In the genomic region with DNA sequence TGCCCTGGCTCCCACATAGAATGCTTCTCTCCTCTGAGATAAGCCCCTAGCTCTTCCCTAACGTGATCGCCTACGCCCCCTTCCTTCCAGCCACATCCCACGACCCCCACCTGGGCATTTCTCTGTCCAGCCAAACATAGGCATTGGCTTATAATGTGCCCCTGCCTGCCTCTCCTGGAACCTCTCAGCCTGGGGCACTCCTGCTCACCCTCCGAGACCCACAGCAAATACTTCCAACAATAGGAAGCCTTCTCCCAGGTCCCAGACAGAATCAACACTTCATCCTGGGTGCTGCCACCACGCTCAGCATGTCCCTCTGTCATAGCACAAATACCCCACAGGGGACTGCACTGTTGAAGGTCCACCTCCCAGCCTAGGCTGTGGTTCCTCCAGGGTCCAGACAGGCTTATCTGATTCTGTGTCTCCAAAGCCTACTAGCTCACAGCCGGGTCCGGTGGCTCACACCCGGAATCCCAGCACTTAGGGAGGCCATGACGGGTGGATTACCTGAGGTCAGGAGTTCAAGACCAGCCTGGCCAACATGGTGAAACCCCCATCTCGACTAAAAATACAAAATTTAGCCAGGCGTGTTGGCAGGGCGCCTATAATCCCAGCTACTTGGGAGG, we compare ENCODE assay signal across 14 cellular contexts. TPM values are rescaled to one million over a fixed set of nuclear protein-coding genes. Genes with fewer than 3 reads are reported as not detected.
DNase-seq lines count a peak whose midpoint lies in the region; ATAC-seq and TF ChIP-seq lines count a peak whose summit lies in the region.
"Had no signal": no experiment of that assay in that cellular context is flagged by ENCODE, and none has a peak within 500 bp of the region (broad histone marks: within the 10 kb centered on the region; RNA-seq: fewer than 3 reads in every experiment).

No MANE protein-coding gene starts in this region.

- no peak for TF ChIP-seq CTCF in vagina (IDR thresholded peaks at IDR 0.05)

- H3K4me3 ChIP-seq in vagina = no peak overlapping the region
- H3K4me3 ChIP-seq in aorta (ENCODE audit: low read length in 2 of 2) = no peak overlapping the region
- H3K4me3 ChIP-seq: gastroesophageal sphincter had no signal

- no peaks in the 10 kb centered on the region for H3K9me3 Mint-ChIP-seq in stimulated activated naive CD8-positive, alpha-beta T cell treated with anti-CD3 and anti-CD28 coated beads, Interleukin-15, Interleukin-2, amounts not matched to agents 100 ng/mL and 50 ng/mL, for 24 hours
- no peaks in the 10 kb centered on the region for H3K9me3 Mint-ChIP-seq in activated CD8-positive, alpha-beta memory T cell treated with anti-CD3 and anti-CD28 coated beads, Interleukin-2, amount 10 ng/mL, durations not matched to agents 7 days and 5 days (ENCODE audit: low read depth)

- H3K27me3 ChIP-seq in vagina (no peaks in the 10 kb centered on the region), aorta (ENCODE audit: control insufficient read depth in 1 of 2, insufficient read depth in 2 of 2, low read length in 1 of 2) (no peaks in the 10 kb centered on the region)

- peaks cover 7% of the 10 kb centered on the region for H3K27me3 Mint-ChIP-seq in stimulated activated naive CD8-positive, alpha-beta T cell treated with anti-CD3 and anti-CD28 coated beads, Interleukin-15, Interleukin-2, amounts not matched to agents 100 ng/mL and 50 ng/mL, for 24 hours
- peaks cover 11% of the 10 kb centered on the region for H3K27me3 Mint-ChIP-seq in activated CD8-positive, alpha-beta memory T cell treated with anti-CD3 and anti-CD28 coated beads, Interleukin-2, amount 10 ng/mL, durations not matched to agents 7 days and 5 days

- no peak for TF ChIP-seq POLR2A in vagina (IDR thresholded peaks at IDR 0.05)

- H3K27ac ChIP-seq in vagina (no peak overlapping the region), aorta (ENCODE audit: low read depth in 1 of 2, low read length in 2 of 2) (no peak overlapping the region)
- H3K27ac ChIP-seq: gastroesophageal sphincter had no signal

- ATAC-seq in stimulated activated naive CD8-positive, alpha-beta T cell treated with anti-CD3 and anti-CD28 coated beads, Interleukin-15, Interleukin-2, amounts not matched to agents 100 U/mL and 50 U/mL, for 24 hours = no peak
- ATAC-seq in activated CD8-positive, alpha-beta memory T cell treated with anti-CD3 and anti-CD28 coated beads, Interleukin-2, amount 10 ng/mL, durations not matched to agents 7 days and 5 days = no peak
- ATAC-seq in left lobe of liver (no peak), HG02623 (IDR thresholded peaks at IDR 0.05; ENCODE audit: unreplicated experiment) (no peak), aorta (ENCODE audit: low FRiP score) (no peak), GM21526 (IDR thresholded peaks at IDR 0.05; ENCODE audit: low FRiP score, unreplicated experiment) (no peak)

- no peaks in the 10 kb centered on the region for H3K4me1 ChIP-seq in vagina
- H3K4me1 ChIP-seq in aorta (ENCODE audit: control insufficient read depth in 1 of 2, insufficient read depth in 2 of 2, low read length in 2 of 2) = no peaks in the 10 kb centered on the region
- H3K4me1 ChIP-seq: gastroesophageal sphincter had no signal

- peak overlapping the region; percentile 59 for H3K27ac Mint-ChIP-seq in stimulated activated naive CD8-positive, alpha-beta T cell treated with anti-CD3 and anti-CD28 coated beads, Interleukin-15, Interleukin-2, amounts not matched to agents 100 ng/mL and 50 ng/mL, for 24 hours
- peak overlapping the region; percentile 87 for H3K27ac Mint-ChIP-seq in activated CD8-positive, alpha-beta memory T cell treated with anti-CD3 and anti-CD28 coated beads, Interleukin-2, amount 10 ng/mL, durations not matched to agents 7 days and 5 days

- peaks cover 50% of the 10 kb centered on the region for H3K4me1 Mint-ChIP-seq in stimulated activated naive CD8-positive, alpha-beta T cell treated with anti-CD3 and anti-CD28 coated beads, Interleukin-15, Interleukin-2, amounts not matched to agents 100 ng/mL and 50 ng/mL, for 24 hours (ENCODE audit: low read depth)
- peaks cover 63% of the 10 kb centered on the region for H3K4me1 Mint-ChIP-seq in activated CD8-positive, alpha-beta memory T cell treated with anti-CD3 and anti-CD28 coated beads, Interleukin-2, amount 10 ng/mL, durations not matched to agents 7 days and 5 days

- 76% methylated on average over 13 of the region's 13 CpGs for WGBS in aorta, 2 donors

- CTCF ChIA-PET in activated CD8-positive, alpha-beta memory T cell treated with anti-CD3 and anti-CD28 coated beads, Interleukin-2, amount 10 ng/mL, durations not matched to agents 7 days and 5 days (lab: Charles Lee) = interaction anchor here (0.7 to 12.2 kb wide), 46 partner anchors 8 to 626 kb away, joined by 3 to 346 read pairs (median 6); a partner anchor contains a TSS

- H3K4me3 Mint-ChIP-seq in stimulated activated naive CD8-positive, alpha-beta T cell treated with anti-CD3 and anti-CD28 coated beads, Interleukin-15, Interleukin-2, amounts not matched to agents 100 ng/mL and 50 ng/mL, for 24 hours = no peak overlapping the region
- H3K4me3 Mint-ChIP-seq in activated CD8-positive, alpha-beta memory T cell treated with anti-CD3 and anti-CD28 coated beads, Interleukin-2, amount 10 ng/mL, durations not matched to agents 7 days and 5 days = no peak overlapping the region

- DNase-seq in stimulated activated naive CD8-positive, alpha-beta T cell treated with anti-CD3 and anti-CD28 coated beads, Interleukin-15, Interleukin-2, amounts not matched to agents 100 U/mL and 50 U/mL, for 24 hours = no peak
- DNase-seq in activated CD8-positive, alpha-beta memory T cell treated with anti-CD3 and anti-CD28 coated beads, Interleukin-2, amount 10 ng/mL, durations not matched to agents 7 days and 5 days = no peak
- peak; percentile 46 for DNase-seq in left lobe of liver (ENCODE audit: low spot score)
- DNase-seq in vagina (ENCODE audit: extremely low spot score in 2 of 2) = peak; percentile 58 to 83
- DNase-seq in aorta = no peak
- DNase-seq: SIG-M5 had no signal

- no peaks in the 10 kb centered on the region for H3K36me3 Mint-ChIP-seq in stimulated activated naive CD8-positive, alpha-beta T cell treated with anti-CD3 and anti-CD28 coated beads, Interleukin-15, Interleukin-2, amounts not matched to agents 100 ng/mL and 50 ng/mL, for 24 hours (ENCODE audit: low read depth)
- no peaks in the 10 kb centered on the region for H3K36me3 Mint-ChIP-seq in activated CD8-positive, alpha-beta memory T cell treated with anti-CD3 and anti-CD28 coated beads, Interleukin-2, amount 10 ng/mL, durations not matched to agents 7 days and 5 days

- no peaks in the 10 kb centered on the region for H3K36me3 ChIP-seq in vagina
- no peaks in the 10 kb centered on the region for H3K36me3 ChIP-seq in aorta (ENCODE audit: control insufficient read depth in 1 of 2, insufficient read depth in 2 of 2, low read length in 1 of 2)
- H3K36me3 ChIP-seq: gastroesophageal sphincter had no signal

- H3K9me3 ChIP-seq in vagina (no peaks in the 10 kb centered on the region), aorta (ENCODE audit: control insufficient read depth, low read length) (no peaks in the 10 kb centered on the region)
- H3K9me3 ChIP-seq: gastroesophageal sphincter had no signal

- intact Hi-C loops in vagina (cut with DNase I) (loop anchor here (2.0 to 5.0 kb wide), 2 partner anchors 244 to 1330 kb away; no protein-coding TSS in a partner anchor), aorta (cut with DNase I) (loop anchor here (2.0 kb wide), 1 partner anchor 208 kb away; no protein-coding TSS in a partner anchor)

RNA-seq across cellular contexts. Expression of a gene that starts 24.2 kb away (rescaled TPM):
- total RNA-seq in activated CD8-positive, alpha-beta memory T cell treated with anti-CD3 and anti-CD28 coated beads, Interleukin-2, amount 10 ng/mL, durations not matched to agents 7 days and 5 days = under 1 TPM; 0.12 to 0.76 TPM
- total RNA-seq in left lobe of liver (not detected), vagina (20.9 TPM), aorta (under 1 TPM in 1 of 2 donors, not detected in 1; 0.96 TPM)
- 1 to 10 TPM in 1 of 2 donors, not detected in 1; 6.5 TPM for polyA plus RNA-seq in aorta
- total RNA-seq: cerebellum, endothelial cell of umbilical vein, omental fat pad, skeletal muscle tissue had no signal
- polyA plus RNA-seq: endothelial cell of umbilical vein had no signal

RNA-seq across cellular contexts. Expression of a gene that starts 34.1 kb away (rescaled TPM):
- 1 to 10 TPM; 3.2 to 4.0 TPM for total RNA-seq in activated CD8-positive, alpha-beta memory T cell treated with anti-CD3 and anti-CD28 coated beads, Interleukin-2, amount 10 ng/mL, durations not matched to agents 7 days and 5 days
- total RNA-seq in left lobe of liver (0.08 TPM), vagina (not detected), aorta (under 1 TPM in 1 of 2 donors, not detected in 1; 0.15 TPM)
- polyA plus RNA-seq in aorta = not detected
- total RNA-seq: cerebellum, endothelial cell of umbilical vein, skeletal muscle tissue had no signal
- polyA plus RNA-seq: endothelial cell of umbilical vein had no signal

Comparison
In these comparisons a context has a peak if more than half of its experiments do, and no peak if none do; other contexts are left out.
1. DNase-seq: peak in left lobe of liver (single experiment) and vagina (2 of 2); none in stimulated activated naive CD8-positive, alpha-beta T cell treated with anti-CD3 and anti-CD28 coated beads, Interleukin-15, Interleukin-2, amounts not matched to agents 100 U/mL and 50 U/mL, for 24 hours (single experiment), activated CD8-positive, alpha-beta memory T cell treated with anti-CD3 and anti-CD28 coated beads, Interleukin-2, amount 10 ng/mL, durations not matched to agents 7 days and 5 days (single experiment) and aorta (0 of 2).
2. RNA of a gene that starts 24.2 kb away (total RNA-seq): 20.9 TPM in vagina (single experiment); 0.96 TPM in aorta, 0.12 to 0.76 TPM in activated CD8-positive, alpha-beta memory T cell treated with anti-CD3 and anti-CD28 coated beads, Interleukin-2, amount 10 ng/mL, durations not matched to agents 7 days and 5 days and not detected in left lobe of liver (single experiment); every median in the first group is over 10 times any median in the second.